8 cellular contexts compared by ENCODE assay signal in the genomic region with DNA sequence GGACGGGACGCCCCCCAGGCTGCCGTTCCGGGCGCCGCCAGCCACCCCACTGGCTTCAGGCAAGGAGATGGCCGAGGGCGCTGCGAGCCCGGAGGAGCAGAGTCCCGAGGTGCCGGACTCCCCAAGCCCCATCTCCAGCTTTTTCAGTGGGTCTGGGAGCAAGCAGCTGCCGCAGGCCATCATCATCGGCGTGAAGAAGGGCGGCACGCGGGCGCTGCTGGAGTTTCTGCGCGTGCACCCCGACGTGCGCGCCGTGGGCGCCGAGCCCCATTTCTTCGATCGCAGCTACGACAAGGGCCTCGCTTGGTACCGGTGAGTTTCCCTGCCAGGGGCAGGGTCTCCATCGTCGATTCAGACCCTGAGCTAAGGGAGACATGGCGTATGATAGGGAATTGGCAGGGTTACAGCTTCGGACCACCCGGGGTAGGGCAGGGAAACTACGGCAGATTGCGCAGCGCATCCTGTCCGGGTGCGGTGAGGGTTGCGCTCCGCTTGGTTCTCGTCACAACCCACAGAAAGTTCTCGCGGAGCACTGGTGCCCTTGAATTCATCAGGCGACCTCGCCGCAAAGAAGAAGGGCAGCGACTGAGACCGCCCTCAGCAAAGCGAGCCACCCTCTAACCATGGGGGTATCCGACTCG. TPM values are rescaled to one million over a fixed set of nuclear protein-coding genes. Genes with fewer than 3 reads are reported as not detected.
A peak's percentile ranks its signal among the peaks of the same experiment; 100 is the strongest.
DNase-seq lines count a peak whose midpoint lies in the region; ATAC-seq and TF ChIP-seq lines count a peak whose summit lies in the region.

No MANE protein-coding gene starts in this region.

- TF ChIP-seq CTCF in SU-DHL-6 (IDR thresholded peaks at IDR 0.05; ENCODE audit: insufficient read depth, low read length, poor library complexity, severe bottlenecking): no peak
- no peak for TF ChIP-seq CTCF in adrenal gland (IDR thresholded peaks at IDR 0.05)

- WGBS in adrenal gland, 4 donors: 0 to 3% (median 1%) methylated on average over 10 to 56 of the region's 56 CpGs

- H3K9me3 ChIP-seq in SU-DHL-6 (ENCODE audit: insufficient read depth, low read length): no peaks in the 10 kb centered on the region
- H3K9me3 ChIP-seq in adrenal gland (replicated peaks in 1 of 3): no peaks in the 10 kb centered on the region

- no peak for TF ChIP-seq POLR2A in adrenal gland (IDR thresholded peaks at IDR 0.05)

- H3K27ac ChIP-seq in SU-DHL-6 (ENCODE audit: low read depth, low read length): no peak overlapping the region
- peak overlapping the region in 3 of 5 donors; percentile 58 to 79 (median 64) for H3K27ac ChIP-seq in adrenal gland

- peak overlapping the region; percentile 57 for H3K9ac ChIP-seq in SU-DHL-6 (ENCODE audit: low read length)

- no peaks in the 10 kb centered on the region for H3F3A ChIP-seq in SU-DHL-6 (ENCODE audit: insufficient read depth)

- H3K4me2 ChIP-seq in SU-DHL-6 (ENCODE audit: low read depth, low read length, poor library complexity, severe bottlenecking): peak overlapping the region; percentile 54

- H3K4me1 ChIP-seq in adrenal gland (replicated peaks in 1 of 2): peaks cover 22 to 30% of the 10 kb centered on the region in 2 donors

- H3K9me2 ChIP-seq in SU-DHL-6 (replicated peaks; ENCODE audit: insufficient read depth, low read length): no peaks in the 10 kb centered on the region

- intact Hi-C loops in Right ventricle myocardium superior (cut with DNase I): loop anchor here (2.0 to 5.0 kb wide), 2 partner anchors 235 to 705 kb away; partner anchors contain the start of gene COX10
- intact Hi-C loops in cardiac septum (cut with DNase I): loop anchor here (2.0 to 10.0 kb wide), 2 partner anchors 707 to 957 kb away; no protein-coding TSS in a partner anchor
- intact Hi-C loops in adrenal gland (cut with DNase I): loop anchor here (2.0 to 5.0 kb wide), 2 partner anchors 703 to 705 kb away; no protein-coding TSS in a partner anchor

- ATAC-seq in Right ventricle myocardium superior (ENCODE audit: poor library complexity) (peak; percentile 11), HG02759 (IDR thresholded peaks at IDR 0.05; ENCODE audit: unreplicated experiment) (no peak)

- H3K79me2 ChIP-seq in SU-DHL-6 (ENCODE audit: insufficient read depth, low read length): no peaks in the 10 kb centered on the region

- no peaks in the 10 kb centered on the region for H3K36me3 ChIP-seq in SU-DHL-6 (ENCODE audit: low read length)
- no peaks in the 10 kb centered on the region for H3K36me3 ChIP-seq in adrenal gland (replicated peaks in 1 of 2)

- H3K27me3 ChIP-seq in SU-DHL-6 (ENCODE audit: low read length) (no peaks in the 10 kb centered on the region), adrenal gland (peaks cover 30% of the 10 kb centered on the region)

- DNase-seq in Right ventricle myocardium superior: peak; percentile 61
- DNase-seq in cardiac septum (ENCODE audit: low spot score): no peak
- DNase-seq in adrenal gland: peak in 6 of 7 donors; percentile 38 to 56 (median 48)
- peak; percentile 67 for DNase-seq in iris pigment epithelial cell (ENCODE audit: low read depth)
- DNase-seq in stimulated activated CD4-positive, alpha-beta T cell treated with anti-CD3 and anti-CD28 coated beads, Interleukin-2, amount 100 ng/mL, for 24 hours: peak; percentile 65 to 68
- DNase-seq in amniotic stem cell (lab: John Stamatoyannopoulos, UW): no peak

- peak overlapping the region; percentile 91 for H2AFZ ChIP-seq in SU-DHL-6 (ENCODE audit: low read depth, low read length, severe bottlenecking)

- no peaks in the 10 kb centered on the region for H4K20me1 ChIP-seq in SU-DHL-6 (ENCODE audit: low read depth, low read length)

- H3K4me3 ChIP-seq in SU-DHL-6 (ENCODE audit: insufficient read depth, low read length, poor library complexity, severe bottlenecking): peak overlapping the region; percentile 63
- peak overlapping the region in 3 of 4 donors; percentile 37 to 64 (median 61) for H3K4me3 ChIP-seq in adrenal gland

RNA-seq across cellular contexts. Expression of gene HS3ST3B1, which starts 1.0 kb away (rescaled TPM):
- total RNA-seq in Right ventricle myocardium superior (1.5 TPM), cardiac septum (2.6 TPM), adrenal gland (1 to 10 TPM; 2.5 to 8.5 (median 4.1) TPM)
- under 1 TPM; 0.47 to 0.64 (median 0.56) TPM for polyA plus RNA-seq in adrenal gland

Comparison
In these comparisons a context has a peak if more than half of its experiments do, and no peak if none do; other contexts are left out.
1. DNase-seq: peak in Right ventricle myocardium superior (single experiment), adrenal gland (6 of 7), iris pigment epithelial cell (single experiment) and stimulated activated CD4-positive, alpha-beta T cell treated with anti-CD3 and anti-CD28 coated beads, Interleukin-2, amount 100 ng/mL, for 24 hours (2 of 2); none in cardiac septum (single experiment) and amniotic stem cell (single experiment).